Comparison of ENCODE assay signal across 18 cellular contexts in the genomic region with DNA sequence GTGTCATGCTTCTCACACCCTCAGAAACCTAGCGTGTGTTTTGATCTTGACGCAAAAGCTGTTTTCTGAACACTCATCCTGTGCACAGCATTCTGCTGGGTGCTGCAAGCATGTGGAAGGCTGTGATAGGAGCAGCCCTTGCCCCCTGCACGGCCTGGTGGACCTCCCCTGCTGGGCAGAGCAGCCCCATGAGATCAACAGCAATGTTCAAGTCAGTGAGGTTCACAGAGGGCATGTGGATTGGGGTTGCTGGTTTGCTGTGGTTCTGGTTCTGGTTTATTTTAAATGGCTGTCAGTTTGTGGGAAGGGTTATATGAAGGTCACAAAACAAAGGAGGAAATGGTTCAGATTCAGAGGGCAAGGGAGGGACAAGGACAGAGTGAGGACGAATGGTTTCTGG.
"Had no signal": no experiment of that assay in that cellular context is flagged by ENCODE, and none has a peak within 500 bp of the region (broad histone marks: within the 10 kb centered on the region; RNA-seq: fewer than 3 reads in every experiment).

No MANE protein-coding gene starts in this region.

- H3K27ac ChIP-seq: pancreas, right atrium auricular region, upper lobe of left lung had no signal

- FAIRE-seq: bronchial epithelial cell, endometrium, pancreas had no signal

- ATAC-seq: activated T-cell treated with anti-CD3 and anti-CD28 coated beads, Interleukin-2, amount 50 U/mL, for 72 hours; left cardiac atrium; pancreas had no signal

- H3K27me3 ChIP-seq: esophagus muscularis mucosa, pancreas, right atrium auricular region, upper lobe of left lung had no signal

- H3K36me3 ChIP-seq: esophagus muscularis mucosa, pancreas, right atrium auricular region, upper lobe of left lung had no signal

- H3K9me3 ChIP-seq: esophagus muscularis mucosa, pancreas, right atrium auricular region, upper lobe of left lung had no signal

- H3K4me3 ChIP-seq: esophagus muscularis mucosa, pancreas, right atrium auricular region, upper lobe of left lung had no signal

- DNase-seq: activated CD4-positive, alpha-beta T cell treated with anti-CD3 and anti-CD28 coated beads for 1 hour; activated CD4-positive, alpha-beta T cell treated with anti-CD3 and anti-CD28 coated beads, Interleukin-2, amount 50 U/mL, for 48 hours; activated naive CD8-positive, alpha-beta T cell treated with anti-CD3 and anti-CD28 coated beads, Interleukin-2, amount 10 ng/mL, durations not matched to agents 7 days and 5 days; activated T-cell treated with anti-CD3 and anti-CD28 coated beads, Interleukin-2, amount 50 U/mL, for 72 hours; aorta; foreskin fibroblast; glutamatergic neuron; immature natural killer cell; left cardiac atrium; mammary epithelial cell; pancreas; stimulated activated CD4-positive, alpha-beta T cell treated with anti-CD3 and anti-CD28 coated beads, Interleukin-2, amount 100 ng/mL, for 24 hours; stimulated activated naive CD4-positive, alpha-beta T cell; upper lobe of left lung had no signal
